23 cellular contexts compared by ENCODE assay signal in the genomic region with DNA sequence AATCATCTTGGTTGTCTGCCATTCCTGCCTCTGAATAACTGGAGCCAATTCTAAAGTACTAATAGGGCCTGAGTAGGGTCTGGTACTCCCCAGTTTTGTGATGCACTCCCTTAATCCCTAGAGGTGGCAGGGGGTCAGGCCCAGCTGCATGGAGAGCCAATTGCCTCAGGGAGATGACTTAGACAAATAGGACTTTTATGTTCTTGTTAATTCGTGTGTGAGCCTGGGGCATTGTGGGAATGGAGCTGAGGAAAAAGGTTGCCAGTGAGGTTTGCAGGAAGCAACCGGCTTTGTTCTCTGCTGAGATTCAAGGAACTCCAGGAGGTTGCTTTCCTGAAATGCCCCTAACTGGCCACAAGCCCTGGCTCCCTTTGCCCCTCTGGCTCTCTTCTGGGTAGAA. TPM values are rescaled to one million over a fixed set of nuclear protein-coding genes. Genes with fewer than 3 reads are reported as not detected.
DNase-seq lines count a peak whose midpoint lies in the region; ATAC-seq and TF ChIP-seq lines count a peak whose summit lies in the region.
"Had no signal": no experiment of that assay in that cellular context is flagged by ENCODE, and none has a peak within 500 bp of the region (broad histone marks: within the 10 kb centered on the region; RNA-seq: fewer than 3 reads in every experiment).

No MANE protein-coding gene starts in this region.

- H3K18ac ChIP-seq in neuronal stem cell (ENCODE audit: low read length), result no peak overlapping the region

- TF ChIP-seq POLR2A in breast epithelium (IDR thresholded peaks at IDR 0.05), result no peak
- no peak for TF ChIP-seq POLR2A in tibial nerve (IDR thresholded peaks at IDR 0.05)

- H4K8ac ChIP-seq in neuronal stem cell (ENCODE audit: low read depth, low read length), result no peak overlapping the region

- peak overlapping the region; percentile 19 to 56 for H3K27ac ChIP-seq in breast epithelium
- H3K27ac ChIP-seq in neuronal stem cell (replicated peaks; ENCODE audit: low read length), result peak overlapping the region; percentile 36
- H3K27ac ChIP-seq in tibial nerve, result no peak overlapping the region
- H3K27ac ChIP-seq: BLaER1, KMS-11, SJCRH30 had no signal

- no peaks in the 10 kb centered on the region for H3K79me1 ChIP-seq in neuronal stem cell (ENCODE audit: low read depth, low read length)

- H2BK5ac ChIP-seq in neuronal stem cell (ENCODE audit: low read length), result no peak overlapping the region

- no peak overlapping the region for H2BK12ac ChIP-seq in neuronal stem cell (ENCODE audit: low read length)

- H3K4me3 ChIP-seq in HAP-1, result no peak overlapping the region
- no peak overlapping the region for H3K4me3 ChIP-seq in breast epithelium
- no peak overlapping the region for H3K4me3 ChIP-seq in neuronal stem cell (ENCODE audit: low read length in 2 of 2)
- H3K4me3 ChIP-seq in tibial nerve, result no peak overlapping the region
- H3K4me3 ChIP-seq: BLaER1, GM12878, SJCRH30 had no signal

- WGBS in neuronal stem cell (ENCODE audit: extremely low coverage in 2 of 2, insufficient read length in 2 of 2, insufficient replicate concordance in 1 of 2), 2 donors, result no CpG with 5 or more reads among the region's 2 CpGs
- WGBS in tibial nerve, 2 donors, result 11 to 14% methylated on average over 2 of the region's 2 CpGs

- in situ Hi-C loops in HAP-1 (cut with MboI; ENCODE audit: low sequenced_read_pairs), result no loop called here

- ATAC-seq in GM19463 (IDR thresholded peaks at IDR 0.05; ENCODE audit: unreplicated experiment) (no peak), HG03175 (IDR thresholded peaks at IDR 0.05; ENCODE audit: unreplicated experiment) (no peak)
- ATAC-seq: GM12878 had no signal

- no peak overlapping the region for H3K4ac ChIP-seq in neuronal stem cell (ENCODE audit: low read length)

- peak overlapping the region; percentile 53 for H2AFZ ChIP-seq in neuronal stem cell (ENCODE audit: low read length)

- H3K4me1 ChIP-seq in HAP-1, result no peaks in the 10 kb centered on the region
- no peaks in the 10 kb centered on the region for H3K4me1 ChIP-seq in breast epithelium
- peaks cover 0 to 5% of the 10 kb centered on the region in 2 donors for H3K4me1 ChIP-seq in neuronal stem cell (ENCODE audit: control insufficient read depth in 2 of 2, insufficient read depth in 1 of 2, low read depth in 1 of 2, low read length in 2 of 2)
- no peaks in the 10 kb centered on the region for H3K4me1 ChIP-seq in tibial nerve
- H3K4me1 ChIP-seq: BLaER1, SJCRH30 had no signal

- TF ChIP-seq CTCF in breast epithelium (IDR thresholded peaks at IDR 0.05), result no peak
- no peak for TF ChIP-seq CTCF in tibial nerve (IDR thresholded peaks at IDR 0.05)

- no peak overlapping the region for H4K91ac ChIP-seq in neuronal stem cell (ENCODE audit: low read depth, low read length, poor library complexity)

- intact Hi-C loops in breast epithelium (cut with DNase I; ENCODE audit: low total_unique reads), result no loop called here

- DNase-seq in HAP-1 (ENCODE audit: low spot score in 2 of 2), result peak; percentile 3 to 9
- no peak for DNase-seq in breast epithelium (ENCODE audit: low spot score in 2 of 2)
- peak; percentile 24 for DNase-seq in iPS-NIHi7 (ENCODE audit: extremely low spot score)
- DNase-seq in neuronal stem cell (ENCODE audit: low spot score), result no peak
- no peak for DNase-seq in tibial nerve (ENCODE audit: low spot score in 2 of 2)
- no peak for DNase-seq in SKM-1 treated with dmso at 0.1 percent for 144 hours (lab: John Stamatoyannopoulos, UW; ENCODE audit: unreplicated experiment)
- DNase-seq: CD4-positive, alpha-beta T cell; COR-L47; DMS79 treated with DMSO at 0.1 percent for 48 hours; MV-4-11; NCI-H1105 treated with DMSO at 0.1 percent for 48 hours; NCI-H2029 treated with DMSO at 0.1 percent for 48 hours; NCI-H446; NCI-H526; OCI-M1; SJCRH30; SW 1271 had no signal

- no peak overlapping the region for H3K4me2 ChIP-seq in neuronal stem cell (ENCODE audit: insufficient read depth, low read length, poor library complexity, severe bottlenecking)
- H3K4me2 ChIP-seq: BLaER1, KMS-11 had no signal

- no peak overlapping the region for H3K14ac ChIP-seq in neuronal stem cell (ENCODE audit: low read length)

- H2AK5ac ChIP-seq in neuronal stem cell (ENCODE audit: low read depth, low read length), result no peak overlapping the region

- H2BK120ac ChIP-seq in neuronal stem cell (ENCODE audit: low read depth, low read length), result no peak overlapping the region

- no peak for TF ChIP-seq EP300 in tibial nerve (IDR thresholded peaks at IDR 0.05)

- H3K23ac ChIP-seq in neuronal stem cell (ENCODE audit: low read depth, low read length, poor library complexity), result no peak overlapping the region

- H2BK15ac ChIP-seq in neuronal stem cell (ENCODE audit: low read length), result no peak overlapping the region

- no peak overlapping the region for H3K9ac ChIP-seq in neuronal stem cell (ENCODE audit: low read depth, low read length, poor library complexity)
- H3K9ac ChIP-seq: BLaER1, KMS-11 had no signal

- H3K9me3 ChIP-seq in HAP-1, result no peaks in the 10 kb centered on the region
- H3K9me3 ChIP-seq in breast epithelium, result no peaks in the 10 kb centered on the region
- H3K9me3 ChIP-seq in neuronal stem cell (replicated peaks in 1 of 2; ENCODE audit: control insufficient read depth in 2 of 2, insufficient read depth in 1 of 2, low read depth in 1 of 2, low read length in 2 of 2), result peaks cover 0 to 9% of the 10 kb centered on the region in 2 donors
- no peaks in the 10 kb centered on the region for H3K9me3 ChIP-seq in tibial nerve
- H3K9me3 ChIP-seq: BLaER1, SJCRH30 had no signal

- H3K36me3 ChIP-seq in HAP-1 (replicated peaks), result no peaks in the 10 kb centered on the region
- H3K36me3 ChIP-seq in breast epithelium, result no peaks in the 10 kb centered on the region
- H3K36me3 ChIP-seq in neuronal stem cell (replicated peaks in 1 of 2; ENCODE audit: control insufficient read depth in 2 of 2, insufficient read depth in 2 of 2, low read length in 2 of 2), result no peaks in the 10 kb centered on the region
- H3K36me3 ChIP-seq in tibial nerve, result no peaks in the 10 kb centered on the region
- H3K36me3 ChIP-seq: BLaER1, SJCRH30 had no signal

- H3K27me3 ChIP-seq in HAP-1 (ENCODE audit: low read depth), result peaks cover 6% of the 10 kb centered on the region; the same call in 1 of the 2 replicates
- no peaks in the 10 kb centered on the region for H3K27me3 ChIP-seq in breast epithelium
- peaks cover 0 to 3% (median 0%) of the 10 kb centered on the region in 3 experiments for H3K27me3 ChIP-seq in neuronal stem cell (ENCODE audit: control insufficient read depth in 3 of 3, insufficient read depth in 3 of 3, low read depth in 1 of 3, low read length in 3 of 3)
- no peaks in the 10 kb centered on the region for H3K27me3 ChIP-seq in tibial nerve
- H3K27me3 ChIP-seq: BLaER1, SJCRH30 had no signal

RNA-seq across cellular contexts. Expression of a gene that starts 6.8 kb away (rescaled TPM):
- total RNA-seq in breast epithelium (not detected), tibial nerve (not detected)
- not detected for polyA plus RNA-seq in neuronal stem cell (2013, experiment 1 of 2)
- polyA plus RNA-seq in neuronal stem cell (2013, experiment 2 of 2), result not detected
- total RNA-seq: CD4-positive, alpha-beta T cell; GM12878; HT1080; SJCRH30 had no signal
- polyA plus RNA-seq: GM12878 had no signal

RNA-seq across cellular contexts. Expression of a gene that starts 20.2 kb away (rescaled TPM):
- total RNA-seq in breast epithelium (not detected), tibial nerve (not detected)
- polyA plus RNA-seq in neuronal stem cell (2013, experiment 1 of 2), result not detected
- polyA plus RNA-seq in neuronal stem cell (2013, experiment 2 of 2), result not detected
- total RNA-seq: CD4-positive, alpha-beta T cell; GM12878; HT1080; SJCRH30 had no signal
- polyA plus RNA-seq: GM12878 had no signal

Comparison
In these comparisons a context has a peak if more than half of its experiments do, and no peak if none do; other contexts are left out.
1. DNase-seq: peak in HAP-1 (2 of 2) and iPS-NIHi7 (single experiment); none in breast epithelium (0 of 2), neuronal stem cell (single experiment), tibial nerve (0 of 2) and SKM-1 treated with dmso at 0.1 percent for 144 hours (single experiment).
2. H3K27ac ChIP-seq: peak in breast epithelium (2 of 2) and neuronal stem cell (single experiment); none in tibial nerve (0 of 4).